In genomic region chr21:31509108-31510017, GRCh38 we compare ENCODE assay signal across 9 cellular contexts.
DNase-seq lines count a peak whose midpoint lies in the region; ATAC-seq, FAIRE-seq and TF ChIP-seq lines count a peak whose summit lies in the region.
"Had no signal": no experiment of that assay in that cellular context is flagged by ENCODE, and none has a peak within 500 bp of the region (broad histone marks: within the 10 kb centered on the region; RNA-seq: fewer than 3 reads in every experiment).

No MANE protein-coding gene starts in this region.

- H3K4me1 Mint-ChIP-seq in central memory CD8-positive, alpha-beta T cell, result peaks cover 13% of the 10 kb centered on the region

- no peak overlapping the region for H3K9ac ChIP-seq in MM.1S (ENCODE audit: low read length)

- no peaks in the 10 kb centered on the region for H3K36me3 ChIP-seq in MM.1S (replicated peaks; ENCODE audit: insufficient read depth, low read length)
- no peaks in the 10 kb centered on the region for H3K36me3 ChIP-seq in ascending aorta
- H3K36me3 ChIP-seq: neutrophil had no signal

- peak; percentile 43 for ATAC-seq in GM21619 (IDR thresholded peaks at IDR 0.05; ENCODE audit: unreplicated experiment)
- ATAC-seq in central memory CD8-positive, alpha-beta T cell (replicated peaks; ENCODE audit: extremely low read depth, poor library complexity, severe bottlenecking), result peak; percentile 66

- H4K20me1 ChIP-seq in MM.1S (ENCODE audit: insufficient read depth, low read length), result no peaks in the 10 kb centered on the region

- no peak overlapping the region for H3K27ac Mint-ChIP-seq in central memory CD8-positive, alpha-beta T cell (ENCODE audit: low read depth)

- no peak overlapping the region for H2AFZ ChIP-seq in MM.1S (ENCODE audit: low read length)

- H3K27ac ChIP-seq in MM.1S (ENCODE audit: low read length) (no peak overlapping the region), ascending aorta (no peak overlapping the region)
- H3K27ac ChIP-seq: neutrophil had no signal

- H3K4me2 ChIP-seq in MM.1S (ENCODE audit: low read depth, low read length), result no peak overlapping the region

- FAIRE-seq in D721Med (lab: Jason Lieb, UNC), result no peak

- intact Hi-C loops in ascending aorta (cut with DNase I), result no loop called here

- H3K9me3 ChIP-seq in MM.1S (replicated peaks; ENCODE audit: insufficient read depth, low read length) (no peaks in the 10 kb centered on the region), ascending aorta (no peaks in the 10 kb centered on the region)
- H3K9me3 ChIP-seq: neutrophil had no signal

- TF ChIP-seq CTCF in D721Med (IDR thresholded peaks at IDR 0.05; ENCODE audit: insufficient read depth, missing control alignments) (peak; percentile 13), MM.1S (IDR thresholded peaks at IDR 0.05; ENCODE audit: low read length) (peak; percentile 24), ascending aorta (IDR thresholded peaks at IDR 0.05) (no peak)

- H3K4me1 ChIP-seq in MM.1S (ENCODE audit: low read length) (peaks cover 23% of the 10 kb centered on the region), ascending aorta (no peaks in the 10 kb centered on the region)

- H3K4me3 ChIP-seq in MM.1S (ENCODE audit: low read length) (no peak overlapping the region), ascending aorta (no peak overlapping the region)

- peaks cover 10% of the 10 kb centered on the region; the same call in 1 of the 2 replicates for H3F3A ChIP-seq in MM.1S (ENCODE audit: insufficient read depth, low read length)

- no peak overlapping the region for H3K4me3 Mint-ChIP-seq in central memory CD8-positive, alpha-beta T cell

- H3K9me3 Mint-ChIP-seq in central memory CD8-positive, alpha-beta T cell, result no peaks in the 10 kb centered on the region

- no peaks in the 10 kb centered on the region for H3K36me3 Mint-ChIP-seq in central memory CD8-positive, alpha-beta T cell (ENCODE audit: insufficient read depth)

- no peaks in the 10 kb centered on the region for H3K27me3 Mint-ChIP-seq in central memory CD8-positive, alpha-beta T cell

- no peak for DNase-seq in D721Med (ENCODE audit: insufficient read length, low spot score)
- no peak for DNase-seq in MM.1S
- peak; percentile 82 for DNase-seq in activated CD4-positive, CD25-positive, alpha-beta regulatory T cell treated with anti-CD3 and anti-CD28 coated beads, Interleukin-2, amount 50 U/mL, for 72 hours
- DNase-seq in central memory CD8-positive, alpha-beta T cell (ENCODE audit: low spot score in 2 of 2), result peak; percentile 22 to 28
- DNase-seq in stimulated activated CD4-positive, alpha-beta T cell treated with anti-CD3 and anti-CD28 coated beads, Interleukin-12 subunit alpha, Interleukin-12 subunit beta, amount 100 ng/mL, for 24 hours (ENCODE audit: low read depth in 2 of 2), result peak; percentile 61 to 87
- no peak for DNase-seq in glomerular visceral epithelial cell (ENCODE audit: extremely low spot score)
- DNase-seq in ascending aorta (ENCODE audit: low spot score in 2 of 2), result no peak

- H3K79me2 ChIP-seq in MM.1S (ENCODE audit: low read length), result peaks cover 89% of the 10 kb centered on the region

- no peaks in the 10 kb centered on the region for H3K9me2 ChIP-seq in MM.1S (replicated peaks; ENCODE audit: insufficient read depth, low read length)

- no peaks in the 10 kb centered on the region for H3K27me3 ChIP-seq in MM.1S (replicated peaks; ENCODE audit: insufficient read depth, low read length)
- H3K27me3 ChIP-seq in ascending aorta, result no peaks in the 10 kb centered on the region
- H3K27me3 ChIP-seq: neutrophil had no signal

Comparison
In these comparisons a context has a peak if more than half of its experiments do, and no peak if none do; other contexts are left out.
1. DNase-seq: peak in activated CD4-positive, CD25-positive, alpha-beta regulatory T cell treated with anti-CD3 and anti-CD28 coated beads, Interleukin-2, amount 50 U/mL, for 72 hours (single experiment), central memory CD8-positive, alpha-beta T cell (2 of 2) and stimulated activated CD4-positive, alpha-beta T cell treated with anti-CD3 and anti-CD28 coated beads, Interleukin-12 subunit alpha, Interleukin-12 subunit beta, amount 100 ng/mL, for 24 hours (2 of 2); none in D721Med (single experiment), MM.1S (single experiment), glomerular visceral epithelial cell (single experiment) and ascending aorta (0 of 2).
2. CTCF ChIP-seq: peak in D721Med (single experiment) and MM.1S (single experiment); none in ascending aorta (0 of 3).